Comparison of ENCODE assay signal across 15 cellular contexts in the genomic region with DNA sequence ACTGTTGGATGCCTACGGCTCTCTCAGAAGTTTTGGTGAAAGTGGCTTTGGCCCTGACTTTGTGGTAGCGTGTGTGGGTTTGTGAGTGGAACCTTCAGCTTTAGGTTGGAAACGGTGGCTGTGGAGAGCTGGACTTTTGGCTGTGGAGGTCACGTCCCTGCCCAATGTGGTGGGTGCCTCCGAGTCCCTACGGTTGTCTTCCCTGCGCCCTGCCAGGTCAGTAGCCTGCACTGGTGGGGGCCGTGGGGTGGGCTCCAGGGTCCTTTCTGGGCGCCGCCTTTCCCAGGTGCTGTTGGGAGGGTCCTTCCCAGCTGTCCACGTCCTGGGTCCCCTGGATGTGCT. TPM values are rescaled to one million over a fixed set of nuclear protein-coding genes. Genes with fewer than 3 reads are reported as not detected.
DNase-seq lines count a peak whose midpoint lies in the region; ATAC-seq and TF ChIP-seq lines count a peak whose summit lies in the region.
"Had no signal": no experiment of that assay in that cellular context is flagged by ENCODE, and none has a peak within 500 bp of the region (broad histone marks: within the 10 kb centered on the region; RNA-seq: fewer than 3 reads in every experiment).

No MANE protein-coding gene starts in this region.

- in situ Hi-C loops in Panc1 (cut with HindIII; ENCODE audit: low pct_unique_long_range_greater_than_20kb, low sequenced_read_pairs), result no loop called here
- in situ Hi-C loops in gastrocnemius medialis (cut with MboI; ENCODE audit: low sequenced_read_pairs in 4 of 4), result no loop called here

- no peaks in the 10 kb centered on the region for H3K27me3 Mint-ChIP-seq in activated naive CD4-positive, alpha-beta T cell treated with anti-CD3 and anti-CD28 coated beads, Interleukin-2, amount 50 U/mL, for 24 hours

- H3K4me3 ChIP-seq in Panc1 (ENCODE audit: low read depth in 2 of 2, low read length in 2 of 2), result no peak overlapping the region
- H3K4me3 ChIP-seq in vagina, result no peak overlapping the region
- H3K4me3 ChIP-seq in heart right ventricle, result no peak overlapping the region
- no peak overlapping the region for H3K4me3 ChIP-seq in gastrocnemius medialis

- H3K27ac Mint-ChIP-seq in activated naive CD4-positive, alpha-beta T cell treated with anti-CD3 and anti-CD28 coated beads, Interleukin-2, amount 50 U/mL, for 24 hours, result no peak overlapping the region

- peaks cover 9% of the 10 kb centered on the region for H3K4me1 Mint-ChIP-seq in activated naive CD4-positive, alpha-beta T cell treated with anti-CD3 and anti-CD28 coated beads, Interleukin-2, amount 50 U/mL, for 24 hours

- 92 to 95% methylated on average over 11 of the region's 11 CpGs for WGBS in heart right ventricle, 2 donors

- H3K27ac ChIP-seq in Panc1 (ENCODE audit: low read length) (peak overlapping the region; percentile 71; the same call in 1 of the 2 replicates), vagina (no peak overlapping the region), heart right ventricle (no peak overlapping the region), gastrocnemius medialis (no peak overlapping the region)
- H3K27ac ChIP-seq: brain microvascular endothelial cell had no signal

- H3K27me3 ChIP-seq in Panc1 (ENCODE audit: control insufficient read depth, insufficient read depth, low read length) (no peaks in the 10 kb centered on the region), vagina (no peaks in the 10 kb centered on the region), heart right ventricle (peaks cover 0 to 6% (median 0%) of the 10 kb centered on the region in 7 donors), gastrocnemius medialis (peaks cover 0 to 4% (median 3%) of the 10 kb centered on the region in 3 donors)
- H3K27me3 ChIP-seq: brain microvascular endothelial cell, dorsolateral prefrontal cortex had no signal

- no peaks in the 10 kb centered on the region for H3K36me3 ChIP-seq in Panc1 (ENCODE audit: control insufficient read depth, insufficient read depth, low read length)
- no peaks in the 10 kb centered on the region for H3K36me3 ChIP-seq in vagina
- H3K36me3 ChIP-seq in heart right ventricle, result no peaks in the 10 kb centered on the region
- H3K36me3 ChIP-seq in gastrocnemius medialis, result no peaks in the 10 kb centered on the region
- H3K36me3 ChIP-seq: brain microvascular endothelial cell had no signal

- ATAC-seq in Panc1 (no peak), left lobe of liver (no peak), heart right ventricle (no peak), HG03095 (IDR thresholded peaks at IDR 0.05; ENCODE audit: unreplicated experiment) (no peak), gastrocnemius medialis (no peak)
- ATAC-seq: esophagus mucosa had no signal

- no peaks in the 10 kb centered on the region for H3K9me3 ChIP-seq in Panc1 (ENCODE audit: control insufficient read depth, insufficient read depth, low read depth, low read length)
- H3K9me3 ChIP-seq in vagina, result no peaks in the 10 kb centered on the region
- no peaks in the 10 kb centered on the region for H3K9me3 ChIP-seq in heart right ventricle
- H3K9me3 ChIP-seq in gastrocnemius medialis, result no peaks in the 10 kb centered on the region

- POLR2A ChIA-PET in Panc1 (lab: Charles Lee), result no interaction called here

- H3K4me3 Mint-ChIP-seq in activated naive CD4-positive, alpha-beta T cell treated with anti-CD3 and anti-CD28 coated beads, Interleukin-2, amount 50 U/mL, for 24 hours, result peak overlapping the region; percentile 57

- H3K36me3 Mint-ChIP-seq in activated naive CD4-positive, alpha-beta T cell treated with anti-CD3 and anti-CD28 coated beads, Interleukin-2, amount 50 U/mL, for 24 hours, result no peaks in the 10 kb centered on the region

- intact Hi-C loops in Panc1 (cut with micrococcal nuclease; ENCODE audit: unreplicated experiment) (no loop called here), vagina (cut with DNase I) (no loop called here), heart right ventricle (cut with DNase I) (no loop called here), gastrocnemius medialis (cut with DNase I; ENCODE audit: low total_unique reads) (no loop called here)

- CTCF ChIA-PET in Panc1 (lab: Charles Lee), result no interaction called here

- DNase-seq in activated naive CD4-positive, alpha-beta T cell (lab: John Stamatoyannopoulos, UW), result no peak
- DNase-seq in Panc1 (ENCODE audit: low read depth, low spot score) (no peak), left lobe of liver (ENCODE audit: low spot score) (peak; percentile 39), vagina (ENCODE audit: extremely low spot score in 2 of 2) (peak; percentile 75 to 96), heart right ventricle (no peak), gastrocnemius medialis (no peak)
- DNase-seq: AML-193, brain microvascular endothelial cell, kidney glomerular epithelial cell had no signal

- no TSS peak for BruUV-seq in Panc1 (replicated peaks; lab: Mats Ljungman, UMichigan)

- H3K4me1 ChIP-seq in Panc1 (ENCODE audit: control insufficient read depth, insufficient read depth, low read length) (peaks cover 8% of the 10 kb centered on the region; the same call in 1 of the 2 replicates), vagina (no peaks in the 10 kb centered on the region), heart right ventricle (no peaks in the 10 kb centered on the region), gastrocnemius medialis (no peaks in the 10 kb centered on the region)

- TF ChIP-seq CTCF in Panc1 (IDR thresholded peaks at IDR 0.05) (no peak), vagina (IDR thresholded peaks at IDR 0.05) (no peak), heart right ventricle (IDR thresholded peaks at IDR 0.05) (no peak), gastrocnemius medialis (IDR thresholded peaks at IDR 0.05 in 4 of 5, conservative IDR thresholded peaks at IDR 0.05 in 1 of 5) (no peak)

- TF ChIP-seq POLR2A in vagina (IDR thresholded peaks at IDR 0.05) (no peak), gastrocnemius medialis (IDR thresholded peaks at IDR 0.05) (no peak)

- no peaks in the 10 kb centered on the region for H3K9me3 Mint-ChIP-seq in activated naive CD4-positive, alpha-beta T cell treated with anti-CD3 and anti-CD28 coated beads, Interleukin-2, amount 50 U/mL, for 24 hours

RNA-seq across cellular contexts. Expression of gene COLEC11, which starts 11.1 kb away (rescaled TPM):
- 0.31 TPM for total RNA-seq in Panc1 (2021; ENCODE audit: unreplicated experiment)
- 0.28 TPM for polyA plus RNA-seq in Panc1 (2012; ENCODE audit: insufficient read length)
- total RNA-seq in left lobe of liver, result 40.1 TPM
- not detected for total RNA-seq in vagina
- 1 to 10 TPM; 2.0 to 7.2 (median 4.1) TPM for total RNA-seq in heart right ventricle
- polyA plus RNA-seq in heart right ventricle, result 10 to 100 TPM; 18.2 to 26.7 TPM
- under 1 TPM in 2 of 4 donors, not detected in 2; 0.29 to 0.36 TPM for total RNA-seq in gastrocnemius medialis
- total RNA-seq: esophagus mucosa, mononuclear cell had no signal

RNA-seq across cellular contexts. Expression of gene RPS7, which starts 30.9 kb away (rescaled TPM):
- total RNA-seq in Panc1 (2021; ENCODE audit: unreplicated experiment) (1,117 TPM), left lobe of liver (388 TPM), vagina (2,989 TPM), heart right ventricle (100 to 1,000 TPM; 446 to 663 (median 505) TPM), gastrocnemius medialis (1,000 to 10,000 TPM; 1,367 to 1,677 (median 1,461) TPM)
- polyA plus RNA-seq in Panc1 (2012; ENCODE audit: insufficient read length), result 852 TPM
- 1,000 to 10,000 TPM; 1,343 to 1,956 TPM for polyA plus RNA-seq in heart right ventricle

RNA-seq across cellular contexts. Expression of gene RNASEH1, which starts 47.9 kb away (rescaled TPM):
- total RNA-seq in Panc1 (2021; ENCODE audit: unreplicated experiment) (43.7 TPM), left lobe of liver (9.5 TPM), vagina (17.2 TPM), heart right ventricle (10 to 100 TPM; 17.3 to 24.0 (median 19.9) TPM), gastrocnemius medialis (10 to 100 TPM; 20.6 to 27.4 (median 23.6) TPM)
- 30.7 TPM for polyA plus RNA-seq in Panc1 (2012; ENCODE audit: insufficient read length)
- polyA plus RNA-seq in heart right ventricle, result 10 to 100 TPM in 1 of 2 donors, 1 to 10 TPM in 1; 8.7 to 15.3 TPM

RNA-seq across cellular contexts. Expression of gene ALLC, which starts 52.0 kb away (rescaled TPM):
- total RNA-seq in Panc1 (2021; ENCODE audit: unreplicated experiment), result not detected
- polyA plus RNA-seq in Panc1 (2012; ENCODE audit: insufficient read length), result not detected
- 0.20 TPM for total RNA-seq in left lobe of liver
- not detected for total RNA-seq in vagina
- total RNA-seq in heart right ventricle, result not detected
- under 1 TPM in 1 of 2 donors, not detected in 1; 0.59 TPM for polyA plus RNA-seq in heart right ventricle
- total RNA-seq in gastrocnemius medialis, result not detected
- total RNA-seq: esophagus mucosa, mononuclear cell, omental fat pad had no signal

Comparison
In these comparisons a context has a peak if more than half of its experiments do, and no peak if none do; other contexts are left out.
1. DNase-seq: peak in left lobe of liver (single experiment) and vagina (2 of 2); none in activated naive CD4-positive, alpha-beta T cell (0 of 4), Panc1 (single experiment), heart right ventricle (0 of 2) and gastrocnemius medialis (0 of 2).